Comparison of ENCODE assay signal across 1 cellular context in the genomic region with DNA sequence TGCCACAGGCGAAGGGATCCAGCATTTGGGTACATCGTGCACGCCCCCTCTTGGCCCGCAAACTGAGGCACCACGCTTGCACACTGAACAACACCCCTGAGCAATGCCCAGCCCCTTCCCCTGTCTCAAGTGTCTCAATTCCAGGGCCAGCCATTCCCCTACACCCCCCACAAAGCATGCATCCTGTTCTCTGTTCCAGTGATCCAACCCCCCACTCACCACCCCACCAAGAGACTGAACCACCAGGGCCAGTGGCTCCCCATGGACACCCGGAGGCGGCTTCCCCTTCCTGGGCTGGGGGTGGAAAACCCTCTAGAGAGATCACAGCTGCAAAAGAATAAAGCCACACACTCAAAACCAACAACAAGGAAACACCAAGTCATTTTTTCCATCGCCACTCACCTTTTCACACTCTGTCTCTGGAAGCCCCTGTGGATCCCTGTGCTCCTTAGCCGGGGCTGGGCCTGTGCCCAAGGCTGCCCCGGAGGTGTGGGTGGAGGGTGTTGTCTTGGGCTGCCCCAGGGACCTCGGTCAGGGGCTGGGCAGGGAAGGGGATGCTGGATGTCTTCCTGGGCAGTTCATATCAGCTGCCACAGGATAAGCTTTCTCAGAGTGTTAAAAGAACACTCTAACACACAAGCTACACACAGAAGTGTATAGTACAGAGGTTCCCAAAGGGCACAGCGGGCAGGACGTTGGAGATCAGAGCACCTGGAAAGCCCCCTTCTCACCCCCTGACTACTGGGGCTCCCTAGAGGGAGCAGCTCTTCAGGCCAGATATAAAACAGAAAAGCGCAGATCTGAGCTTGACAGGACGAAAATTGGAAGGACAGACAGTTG.
A peak's percentile ranks its signal among the peaks of the same experiment; 100 is the strongest.
TF ChIP-seq lines count a peak whose summit lies in the region.

No MANE protein-coding gene starts in this region.

TF ChIP-seq in GM12878, 131 proteins besides CTCF, POLR2A, EP300 and RAD21 (continued from another document):
- TF ChIP-seq, protein P1, sequence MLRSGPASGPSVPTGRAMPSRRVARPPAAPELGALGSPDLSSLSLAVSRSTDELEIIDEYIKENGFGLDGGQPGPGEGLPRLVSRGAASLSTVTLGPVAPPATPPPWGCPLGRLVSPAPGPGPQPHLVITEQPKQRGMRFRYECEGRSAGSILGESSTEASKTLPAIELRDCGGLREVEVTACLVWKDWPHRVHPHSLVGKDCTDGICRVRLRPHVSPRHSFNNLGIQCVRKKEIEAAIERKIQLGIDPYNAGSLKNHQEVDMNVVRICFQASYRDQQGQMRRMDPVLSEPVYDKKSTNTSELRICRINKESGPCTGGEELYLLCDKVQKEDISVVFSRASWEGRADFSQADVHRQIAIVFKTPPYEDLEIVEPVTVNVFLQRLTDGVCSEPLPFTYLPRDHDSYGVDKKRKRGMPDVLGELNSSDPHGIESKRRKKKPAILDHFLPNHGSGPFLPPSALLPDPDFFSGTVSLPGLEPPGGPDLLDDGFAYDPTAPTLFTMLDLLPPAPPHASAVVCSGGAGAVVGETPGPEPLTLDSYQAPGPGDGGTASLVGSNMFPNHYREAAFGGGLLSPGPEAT (IDR thresholded peaks at IDR 0.05; ENCODE audit: low read depth), result peak; percentile 56; the same call in 1 of the 2 replicates
- no peak for TF ChIP-seq HCFC1 (IDR thresholded peaks at IDR 0.05; ENCODE audit: low read length)
- TF ChIP-seq, protein P2, sequence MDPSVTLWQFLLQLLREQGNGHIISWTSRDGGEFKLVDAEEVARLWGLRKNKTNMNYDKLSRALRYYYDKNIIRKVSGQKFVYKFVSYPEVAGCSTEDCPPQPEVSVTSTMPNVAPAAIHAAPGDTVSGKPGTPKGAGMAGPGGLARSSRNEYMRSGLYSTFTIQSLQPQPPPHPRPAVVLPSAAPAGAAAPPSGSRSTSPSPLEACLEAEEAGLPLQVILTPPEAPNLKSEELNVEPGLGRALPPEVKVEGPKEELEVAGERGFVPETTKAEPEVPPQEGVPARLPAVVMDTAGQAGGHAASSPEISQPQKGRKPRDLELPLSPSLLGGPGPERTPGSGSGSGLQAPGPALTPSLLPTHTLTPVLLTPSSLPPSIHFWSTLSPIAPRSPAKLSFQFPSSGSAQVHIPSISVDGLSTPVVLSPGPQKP (IDR thresholded peaks at IDR 0.05; ENCODE audit: low read depth, low read length), result no peak
- no peak for TF ChIP-seq PAX5 (IDR thresholded peaks at IDR 0.05; ENCODE audit: borderline replicate concordance, low read depth, low read length)
- TF ChIP-seq, protein P3, sequence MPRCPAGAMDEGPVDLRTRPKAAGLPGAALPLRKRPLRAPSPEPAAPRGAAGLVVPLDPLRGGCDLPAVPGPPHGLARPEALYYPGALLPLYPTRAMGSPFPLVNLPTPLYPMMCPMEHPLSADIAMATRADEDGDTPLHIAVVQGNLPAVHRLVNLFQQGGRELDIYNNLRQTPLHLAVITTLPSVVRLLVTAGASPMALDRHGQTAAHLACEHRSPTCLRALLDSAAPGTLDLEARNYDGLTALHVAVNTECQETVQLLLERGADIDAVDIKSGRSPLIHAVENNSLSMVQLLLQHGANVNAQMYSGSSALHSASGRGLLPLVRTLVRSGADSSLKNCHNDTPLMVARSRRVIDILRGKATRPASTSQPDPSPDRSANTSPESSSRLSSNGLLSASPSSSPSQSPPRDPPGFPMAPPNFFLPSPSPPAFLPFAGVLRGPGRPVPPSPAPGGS (IDR thresholded peaks at IDR 0.05; ENCODE audit: borderline replicate concordance, insufficient read depth, low read depth, low read length, poor library complexity, severe bottlenecking), result peak; percentile 4
- TF ChIP-seq RBBP5 (conservative IDR thresholded peaks at IDR 0.05), result no peak
- TF ChIP-seq SMAD5 (IDR thresholded peaks at IDR 0.05; ENCODE audit: low read depth), result no peak
- TF ChIP-seq JUNB (IDR thresholded peaks at IDR 0.05), result no peak
- TF ChIP-seq CHD4 (IDR thresholded peaks at IDR 0.05), result no peak
- 0 out of 2 replicates have a peak, but pooled peaks have one; percentile 16 for TF ChIP-seq MTA2 (IDR thresholded peaks at IDR 0.05; ENCODE audit: low read depth)
- TF ChIP-seq IKZF2 (IDR thresholded peaks at IDR 0.05), result peak; percentile 51 to 71; a peak in 2 of 4 replicates
- TF ChIP-seq CBX5 (IDR thresholded peaks at IDR 0.05; ENCODE audit: low read depth), result no peak
- TF ChIP-seq, protein P4, sequence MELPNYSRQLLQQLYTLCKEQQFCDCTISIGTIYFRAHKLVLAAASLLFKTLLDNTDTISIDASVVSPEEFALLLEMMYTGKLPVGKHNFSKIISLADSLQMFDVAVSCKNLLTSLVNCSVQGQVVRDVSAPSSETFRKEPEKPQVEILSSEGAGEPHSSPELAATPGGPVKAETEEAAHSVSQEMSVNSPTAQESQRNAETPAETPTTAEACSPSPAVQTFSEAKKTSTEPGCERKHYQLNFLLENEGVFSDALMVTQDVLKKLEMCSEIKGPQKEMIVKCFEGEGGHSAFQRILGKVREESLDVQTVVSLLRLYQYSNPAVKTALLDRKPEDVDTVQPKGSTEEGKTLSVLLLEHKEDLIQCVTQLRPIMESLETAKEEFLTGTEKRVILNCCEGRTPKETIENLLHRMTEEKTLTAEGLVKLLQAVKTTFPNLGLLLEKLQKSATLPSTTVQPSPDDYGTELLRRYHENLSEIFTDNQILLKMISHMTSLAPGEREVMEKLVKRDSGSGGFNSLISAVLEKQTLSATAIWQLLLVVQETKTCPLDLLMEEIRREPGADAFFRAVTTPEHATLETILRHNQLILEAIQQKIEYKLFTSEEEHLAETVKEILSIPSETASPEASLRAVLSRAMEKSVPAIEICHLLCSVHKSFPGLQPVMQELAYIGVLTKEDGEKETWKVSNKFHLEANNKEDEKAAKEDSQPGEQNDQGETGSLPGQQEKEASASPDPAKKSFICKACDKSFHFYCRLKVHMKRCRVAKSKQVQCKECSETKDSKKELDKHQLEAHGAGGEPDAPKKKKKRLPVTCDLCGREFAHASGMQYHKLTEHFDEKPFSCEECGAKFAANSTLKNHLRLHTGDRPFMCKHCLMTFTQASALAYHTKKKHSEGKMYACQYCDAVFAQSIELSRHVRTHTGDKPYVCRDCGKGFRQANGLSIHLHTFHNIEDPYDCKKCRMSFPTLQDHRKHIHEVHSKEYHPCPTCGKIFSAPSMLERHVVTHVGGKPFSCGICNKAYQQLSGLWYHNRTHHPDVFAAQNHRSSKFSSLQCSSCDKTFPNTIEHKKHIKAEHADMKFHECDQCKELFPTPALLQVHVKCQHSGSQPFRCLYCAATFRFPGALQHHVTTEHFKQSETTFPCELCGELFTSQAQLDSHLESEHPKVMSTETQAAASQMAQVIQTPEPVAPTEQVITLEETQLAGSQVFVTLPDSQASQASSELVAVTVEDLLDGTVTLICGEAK (IDR thresholded peaks at IDR 0.05; ENCODE audit: borderline replicate concordance), result no peak
- peak; percentile 43 for TF ChIP-seq MEF2B (IDR thresholded peaks at IDR 0.05; ENCODE audit: partially characterized antibody, poor library complexity, severe bottlenecking)
- peak; percentile 82 for TF ChIP-seq IKZF1 (conservative IDR thresholded peaks at IDR 0.05)
